25 cellular contexts compared by ENCODE assay signal in the genomic region with DNA sequence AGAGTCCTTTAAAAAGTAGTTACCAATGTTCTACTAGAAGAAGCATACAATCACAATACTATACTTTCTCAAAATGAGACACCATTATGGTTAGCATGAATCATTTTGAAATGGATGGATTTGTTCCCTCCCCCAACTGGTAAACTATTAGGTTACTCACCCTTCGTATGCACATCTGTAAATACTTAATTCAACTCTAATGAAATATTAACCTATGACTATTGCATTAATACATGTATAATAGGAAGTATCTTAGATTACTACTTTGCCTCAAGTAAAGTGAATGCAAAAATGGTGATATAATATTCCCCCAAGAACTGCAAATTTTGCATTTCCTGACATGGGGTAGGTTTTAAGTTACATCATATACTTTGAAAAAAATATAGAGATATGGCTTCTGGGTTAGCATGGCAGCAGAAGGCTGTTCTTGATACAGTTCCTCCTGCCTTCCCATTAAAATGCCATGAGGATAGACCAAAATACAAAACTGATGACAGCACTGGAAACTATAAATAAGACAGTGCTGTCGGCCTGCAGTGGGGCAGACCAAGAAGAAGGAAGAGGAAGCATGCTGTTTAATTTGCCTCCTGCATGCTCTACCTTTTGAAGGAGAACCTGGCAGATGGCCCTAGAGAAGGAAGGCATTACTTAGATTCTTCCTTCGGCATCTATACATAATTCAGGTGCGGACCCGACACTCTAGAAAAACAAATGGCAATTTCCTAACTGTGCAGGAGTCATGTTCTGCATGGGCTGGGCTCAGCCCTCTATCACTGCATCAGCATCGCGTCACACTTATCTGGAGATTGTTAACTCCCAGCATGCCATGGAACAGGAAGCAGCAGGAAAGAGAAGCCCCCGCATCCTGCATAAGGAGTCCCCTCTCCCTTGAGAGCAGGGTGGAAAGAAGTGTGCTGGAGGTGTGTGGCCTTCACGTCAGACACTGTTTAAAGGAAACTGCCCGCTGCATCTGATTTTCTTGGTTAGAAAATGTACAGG. TPM values are rescaled to one million over a fixed set of nuclear protein-coding genes. Genes with fewer than 3 reads are reported as not detected.
DNase-seq lines count a peak whose midpoint lies in the region; ATAC-seq, FAIRE-seq and TF ChIP-seq lines count a peak whose summit lies in the region.
"Had no signal": no experiment of that assay in that cellular context is flagged by ENCODE, and none has a peak within 500 bp of the region (broad histone marks: within the 10 kb centered on the region; RNA-seq: fewer than 3 reads in every experiment).

No MANE protein-coding gene starts in this region.

- H3K27ac ChIP-seq in GM23338 (ENCODE audit: low read depth) (no peak overlapping the region), foreskin keratinocyte (no peak overlapping the region), neuronal stem cell (replicated peaks; ENCODE audit: low read length) (no peak overlapping the region)
- H3K27ac ChIP-seq: BLaER1 treated with 17β-estradiol and CSF1 and Interleukin-3, amounts not matched to agents 10 nM and 100 nM; upper lobe of left lung; VCaP had no signal

- peaks cover 4% of the 10 kb centered on the region; the same call in 2 of the 3 replicates for H3K4me1 Mint-ChIP-seq in GM23338
- no peaks in the 10 kb centered on the region for H3K4me1 Mint-ChIP-seq in Caco-2 (ENCODE audit: low read depth, unreplicated experiment)
- no peaks in the 10 kb centered on the region for H3K4me1 Mint-ChIP-seq in activated CD8-positive, alpha-beta T cell treated with anti-CD3 and anti-CD28 coated beads for 36 hours (ENCODE audit: low read depth)
- H3K4me1 Mint-ChIP-seq: stimulated activated memory B cell treated with anti-CD40 and anti-IgM and Interleukin-4, amounts not matched to agents 10 μg/mL and 1 μg/mL and 100 μg/mL, for 72 hours had no signal

- POLR2A ChIA-PET in Caco-2 (lab: Charles Lee), result no interaction called here
- POLR2A ChIA-PET in activated CD8-positive, alpha-beta T cell treated with anti-CD3 and anti-CD28 coated beads for 36 hours (lab: Charles Lee), result no interaction called here

- H3K27me3 Mint-ChIP-seq in GM23338 (ENCODE audit: insufficient read depth, low read depth, poor library complexity) (peaks cover 8% of the 10 kb centered on the region), Caco-2 (ENCODE audit: insufficient read depth, unreplicated experiment) (peaks cover 32% of the 10 kb centered on the region)
- peaks cover 23% of the 10 kb centered on the region for H3K27me3 Mint-ChIP-seq in activated CD8-positive, alpha-beta T cell treated with anti-CD3 and anti-CD28 coated beads for 36 hours

- H3K79me1 ChIP-seq in neuronal stem cell (ENCODE audit: low read depth, low read length), result no peaks in the 10 kb centered on the region

- no peak overlapping the region for H2BK5ac ChIP-seq in neuronal stem cell (ENCODE audit: low read length)

- H3K23ac ChIP-seq in neuronal stem cell (ENCODE audit: low read depth, low read length, poor library complexity), result no peak overlapping the region

- no peak overlapping the region for H4K91ac ChIP-seq in neuronal stem cell (ENCODE audit: low read depth, low read length, poor library complexity)

- H3K27ac Mint-ChIP-seq in GM23338, result no peak overlapping the region
- H3K27ac Mint-ChIP-seq in Caco-2 (ENCODE audit: unreplicated experiment), result no peak overlapping the region
- no peak overlapping the region for H3K27ac Mint-ChIP-seq in activated CD8-positive, alpha-beta T cell treated with anti-CD3 and anti-CD28 coated beads for 36 hours
- H3K27ac Mint-ChIP-seq: activated T-cell treated with anti-CD3 and anti-CD28 coated beads, Interleukin-2, amount 50 U/mL, for 24 hours; stimulated activated memory B cell treated with anti-CD40 and anti-IgM and Interleukin-4, amounts not matched to agents 10 μg/mL and 1 μg/mL and 100 μg/mL, for 72 hours had no signal

- H3K4me1 ChIP-seq in GM23338 (ENCODE audit: insufficient read depth), result 0 out of 2 replicates have a peak, but pooled peaks cover 5% of the 10 kb centered on the region
- peaks cover 20% of the 10 kb centered on the region for H3K4me1 ChIP-seq in foreskin keratinocyte
- no peaks in the 10 kb centered on the region for H3K4me1 ChIP-seq in neuronal stem cell (ENCODE audit: control insufficient read depth in 2 of 2, insufficient read depth in 1 of 2, low read depth in 1 of 2, low read length in 2 of 2)
- H3K4me1 ChIP-seq in Caco-2, result no peaks in the 10 kb centered on the region

- ATAC-seq in GM23338 (no peak), foreskin keratinocyte (peak; percentile 69)
- ATAC-seq in activated CD8-positive, alpha-beta T cell treated with anti-CD3 and anti-CD28 coated beads for 36 hours, result no peak
- ATAC-seq: PC-3; stimulated activated memory B cell treated with anti-CD40 and anti-IgM and Interleukin-4, amounts not matched to agents 10 μg/mL and 1 μg/mL and 100 μg/mL, for 72 hours had no signal

- H4K8ac ChIP-seq in neuronal stem cell (ENCODE audit: low read depth, low read length), result peak overlapping the region; percentile 52

- H3K9me2 ChIP-seq in GM23338 (ENCODE audit: insufficient read depth), result peaks cover 12% of the 10 kb centered on the region; the same call in 1 of the 2 replicates

- peak overlapping the region; percentile 74 for H2AFZ ChIP-seq in GM23338
- peak overlapping the region; percentile 78 for H2AFZ ChIP-seq in neuronal stem cell (ENCODE audit: low read length)

- no peak overlapping the region for H2AK5ac ChIP-seq in neuronal stem cell (ENCODE audit: low read depth, low read length)

- H3K4me2 ChIP-seq in GM23338 (no peak overlapping the region), neuronal stem cell (ENCODE audit: insufficient read depth, low read length, poor library complexity, severe bottlenecking) (no peak overlapping the region)
- H3K4me2 ChIP-seq: BLaER1 treated with 17β-estradiol and CSF1 and Interleukin-3, amounts not matched to agents 10 nM and 100 nM had no signal

- H3K36me3 Mint-ChIP-seq in GM23338 (ENCODE audit: low read depth) (no peaks in the 10 kb centered on the region), Caco-2 (ENCODE audit: insufficient read depth, unreplicated experiment) (no peaks in the 10 kb centered on the region)
- no peaks in the 10 kb centered on the region for H3K36me3 Mint-ChIP-seq in activated CD8-positive, alpha-beta T cell treated with anti-CD3 and anti-CD28 coated beads for 36 hours (ENCODE audit: low read depth)
- H3K36me3 Mint-ChIP-seq: stimulated activated memory B cell treated with anti-CD40 and anti-IgM and Interleukin-4, amounts not matched to agents 10 μg/mL and 1 μg/mL and 100 μg/mL, for 72 hours had no signal

- H2BK12ac ChIP-seq in neuronal stem cell (ENCODE audit: low read length), result no peak overlapping the region

- TF ChIP-seq CTCF in GM23338 (conservative IDR thresholded peaks at IDR 0.05; ENCODE audit: low read depth in 2 of 2), result no peak
- TF ChIP-seq CTCF in foreskin keratinocyte (conservative IDR thresholded peaks at IDR 0.05), result no peak
- TF ChIP-seq CTCF in Caco-2 (IDR thresholded peaks at IDR 0.05; ENCODE audit: insufficient read depth in 1 of 2, low read depth in 1 of 2, low read length in 1 of 2, severe bottlenecking in 1 of 2, unreplicated experiment in 1 of 2), result no peak
- no peak for TF ChIP-seq CTCF in activated CD8-positive, alpha-beta T cell treated with anti-CD3 and anti-CD28 coated beads for 36 hours (IDR thresholded peaks at IDR 0.05)

- DNase-seq in GM23338 (ENCODE audit: low spot score), result no peak
- DNase-seq in RCC 7860 (ENCODE audit: low spot score), result peak; percentile 16
- DNase-seq in foreskin keratinocyte, result peak; percentile 11 to 50
- no peak for DNase-seq in neuronal stem cell (ENCODE audit: low spot score)
- DNase-seq in Caco-2, result no peak
- DNase-seq in activated CD8-positive, alpha-beta memory T cell treated with anti-CD3 and anti-CD28 coated beads for 24 hours, result no peak
- DNase-seq in activated CD8-positive, alpha-beta T cell treated with anti-CD3 and anti-CD28 coated beads for 36 hours, result no peak
- DNase-seq: activated CD4-positive, alpha-beta T cell treated with anti-CD3 and anti-CD28 coated beads for 48 hours; activated gamma-delta T cell treated with Interleukin-2 at 50 U/mL for 16 hours; activated T-cell treated with anti-CD3 and anti-CD28 coated beads, Interleukin-2, amount 50 U/mL, for 24 hours; DMS53; glutamatergic neuron; Kasumi-1; NCI-H1694 treated with DMSO at 0.1 percent for 48 hours; NK-92 treated with Interleukin-12 subunit alpha and Interleukin-12 subunit beta, amount 100 ng/mL, for 24 hours; PC-3; right cardiac atrium; SHP77; stimulated activated CD4-positive, alpha-beta T cell treated with anti-CD3 and anti-CD28 coated beads, Interleukin-12 subunit alpha, Interleukin-12 subunit beta, amount 100 ng/mL, for 4 hours; stimulated activated CD4-positive, alpha-beta T cell treated with anti-CD3 and anti-CD28 coated beads, Interleukin-4, amount 100 ng/mL, for 24 hours; substantia nigra; upper lobe of left lung had no signal

- no peak overlapping the region for H3K9ac ChIP-seq in neuronal stem cell (ENCODE audit: low read depth, low read length, poor library complexity)
- H3K9ac ChIP-seq: BLaER1 treated with 17β-estradiol and CSF1 and Interleukin-3, amounts not matched to agents 10 nM and 100 nM had no signal

- no peak overlapping the region for H3K4ac ChIP-seq in neuronal stem cell (ENCODE audit: low read length)

- peak; percentile 80 for FAIRE-seq in RCC 7860 (lab: Jason Lieb, UNC)

- no CpG with 5 or more reads among the region's 10 CpGs for WGBS in neuronal stem cell (ENCODE audit: extremely low coverage in 2 of 2, insufficient read length in 2 of 2, insufficient replicate concordance in 1 of 2), 2 donors

- H3K14ac ChIP-seq in neuronal stem cell (ENCODE audit: low read length), result no peak overlapping the region

- no peaks in the 10 kb centered on the region for H3K79me2 ChIP-seq in GM23338 (replicated peaks; ENCODE audit: insufficient read depth)

- H3K4me3 Mint-ChIP-seq in GM23338 (no peak overlapping the region), Caco-2 (ENCODE audit: unreplicated experiment) (no peak overlapping the region)
- no peak overlapping the region for H3K4me3 Mint-ChIP-seq in activated CD8-positive, alpha-beta T cell treated with anti-CD3 and anti-CD28 coated beads for 36 hours
- H3K4me3 Mint-ChIP-seq: activated T-cell treated with anti-CD3 and anti-CD28 coated beads, Interleukin-2, amount 50 U/mL, for 24 hours; stimulated activated memory B cell treated with anti-CD40 and anti-IgM and Interleukin-4, amounts not matched to agents 10 μg/mL and 1 μg/mL and 100 μg/mL, for 72 hours had no signal

- peak overlapping the region; percentile 50 for H2BK120ac ChIP-seq in neuronal stem cell (ENCODE audit: low read depth, low read length)

- no peaks in the 10 kb centered on the region for H3K36me3 ChIP-seq in GM23338 (ENCODE audit: insufficient read depth)
- no peaks in the 10 kb centered on the region for H3K36me3 ChIP-seq in neuronal stem cell (replicated peaks in 1 of 2; ENCODE audit: control insufficient read depth in 2 of 2, insufficient read depth in 2 of 2, low read length in 2 of 2)
- no peaks in the 10 kb centered on the region for H3K36me3 ChIP-seq in Caco-2 (ENCODE audit: control insufficient read depth, insufficient read depth, low read length)
- H3K36me3 ChIP-seq: BLaER1 treated with 17β-estradiol and CSF1 and Interleukin-3, amounts not matched to agents 10 nM and 100 nM; upper lobe of left lung had no signal

- H3K4me3 ChIP-seq in GM23338 (no peak overlapping the region), neuronal stem cell (ENCODE audit: low read length in 2 of 2) (no peak overlapping the region), Caco-2 (ENCODE audit: low read depth, low read length) (no peak overlapping the region)
- H3K4me3 ChIP-seq: BLaER1 treated with 17β-estradiol and CSF1 and Interleukin-3, amounts not matched to agents 10 nM and 100 nM; upper lobe of left lung had no signal

- no peak overlapping the region for H3K18ac ChIP-seq in neuronal stem cell (ENCODE audit: low read length)

- CTCF ChIA-PET in Caco-2 (lab: Charles Lee), result no interaction called here
- CTCF ChIA-PET in activated CD8-positive, alpha-beta T cell treated with anti-CD3 and anti-CD28 coated beads for 36 hours (lab: Charles Lee), result no interaction called here

- H2BK15ac ChIP-seq in neuronal stem cell (ENCODE audit: low read length), result peak overlapping the region; percentile 78

- H3K27me3 ChIP-seq in GM23338 (ENCODE audit: insufficient read depth), result no peaks in the 10 kb centered on the region
- H3K27me3 ChIP-seq in foreskin keratinocyte, result no peaks in the 10 kb centered on the region
- no peaks in the 10 kb centered on the region for H3K27me3 ChIP-seq in neuronal stem cell (ENCODE audit: control insufficient read depth in 3 of 3, insufficient read depth in 3 of 3, low read depth in 1 of 3, low read length in 3 of 3)
- no peaks in the 10 kb centered on the region for H3K27me3 ChIP-seq in Caco-2 (replicated peaks; ENCODE audit: control insufficient read depth, insufficient read depth, low read length)
- H3K27me3 ChIP-seq: BLaER1 treated with 17β-estradiol and CSF1 and Interleukin-3, amounts not matched to agents 10 nM and 100 nM; upper lobe of left lung had no signal

- H4K20me1 ChIP-seq in GM23338 (replicated peaks; ENCODE audit: insufficient read depth), result no peaks in the 10 kb centered on the region
- H4K20me1 ChIP-seq: BLaER1 treated with 17β-estradiol and CSF1 and Interleukin-3, amounts not matched to agents 10 nM and 100 nM had no signal

- BruUV-seq in Caco-2 (replicated peaks; lab: Mats Ljungman, UMichigan), result no TSS peak

- H3K9me3 Mint-ChIP-seq in GM23338 (no peaks in the 10 kb centered on the region; the same call in 2 of the 3 replicates), Caco-2 (ENCODE audit: unreplicated experiment) (no peaks in the 10 kb centered on the region)
- no peaks in the 10 kb centered on the region for H3K9me3 Mint-ChIP-seq in activated CD8-positive, alpha-beta T cell treated with anti-CD3 and anti-CD28 coated beads for 36 hours
- H3K9me3 Mint-ChIP-seq: activated T-cell treated with anti-CD3 and anti-CD28 coated beads, Interleukin-2, amount 50 U/mL, for 24 hours; stimulated activated memory B cell treated with anti-CD40 and anti-IgM and Interleukin-4, amounts not matched to agents 10 μg/mL and 1 μg/mL and 100 μg/mL, for 72 hours had no signal

- H3K9me3 ChIP-seq in neuronal stem cell (replicated peaks in 1 of 2; ENCODE audit: control insufficient read depth in 2 of 2, insufficient read depth in 1 of 2, low read depth in 1 of 2, low read length in 2 of 2) (no peaks in the 10 kb centered on the region), Caco-2 (no peaks in the 10 kb centered on the region)
- H3K9me3 ChIP-seq: BLaER1 treated with 17β-estradiol and CSF1 and Interleukin-3, amounts not matched to agents 10 nM and 100 nM; upper lobe of left lung had no signal

- intact Hi-C loops in Caco-2 (cut with micrococcal nuclease; ENCODE audit: unreplicated experiment), result no loop called here
- intact Hi-C loops in activated CD8-positive, alpha-beta T cell treated with anti-CD3 and anti-CD28 coated beads for 36 hours (cut with micrococcal nuclease), result no loop called here

- no peaks in the 10 kb centered on the region for H3F3A ChIP-seq in GM23338 (replicated peaks; ENCODE audit: low read depth)

RNA-seq across cellular contexts. Expression of a gene that starts 41.8 kb away (rescaled TPM):
- 40.6 and 45.8 TPM in 2 replicates for total RNA-seq in GM23338 (2014; rRNA removed; shearing (Covaris generic))
- 7.9 and 8.4 TPM in 2 replicates for polyA plus RNA-seq in GM23338 (2016; fragmentation: Nextera tagmentation; extraction: Ambion mirVana)
- total RNA-seq in foreskin keratinocyte, result 11.4 and 13.5 TPM in 2 replicates
- polyA plus RNA-seq in foreskin keratinocyte, result 3.7 and 4.8 TPM in 2 replicates
- 52.5 TPM for polyA plus RNA-seq in neuronal stem cell (2013, experiment 1 of 2)
- 50.7 TPM for polyA plus RNA-seq in neuronal stem cell (2013, experiment 2 of 2)
- total RNA-seq in Caco-2 (2022), result 9.7 and 12.4 TPM in 2 replicates
- 1 to 10 TPM; 2.8 to 3.1 TPM for total RNA-seq in activated CD8-positive, alpha-beta T cell treated with anti-CD3 and anti-CD28 coated beads for 36 hours

Comparison
In these comparisons a context has a peak if more than half of its experiments do, and no peak if none do; other contexts are left out.
1. DNase-seq: peak in RCC 7860 (single experiment) and foreskin keratinocyte (2 of 2); none in GM23338 (single experiment), neuronal stem cell (single experiment), Caco-2 (0 of 2), activated CD8-positive, alpha-beta memory T cell treated with anti-CD3 and anti-CD28 coated beads for 24 hours (single experiment) and activated CD8-positive, alpha-beta T cell treated with anti-CD3 and anti-CD28 coated beads for 36 hours (single experiment).